In genomic region chr1:58854576-58854975, GRCh38 we compare ENCODE assay signal across 17 cellular contexts.
A peak's percentile ranks its signal among the peaks of the same experiment; 100 is the strongest.
DNase-seq lines count a peak whose midpoint lies in the region; ATAC-seq and TF ChIP-seq lines count a peak whose summit lies in the region.
"Had no signal": no experiment of that assay in that cellular context is flagged by ENCODE, and none has a peak within 500 bp of the region (broad histone marks: within the 10 kb centered on the region; RNA-seq: fewer than 3 reads in every experiment).

No MANE protein-coding gene starts in this region.

- ATAC-seq in GM21529 (IDR thresholded peaks at IDR 0.05; ENCODE audit: unreplicated experiment) (peak; percentile 61), gastrocnemius medialis (no peak)
- ATAC-seq in effector memory CD8-positive, alpha-beta T cell (replicated peaks): no peak
- ATAC-seq: foreskin keratinocyte had no signal

- DNase-seq in AML-193 (lab: John Stamatoyannopoulos, UW): peak; percentile 44 to 54
- peak; percentile 69 for DNase-seq in NOMO-1 treated with dmso at 0.1 percent for 144 hours (lab: John Stamatoyannopoulos, UW; ENCODE audit: unreplicated experiment)
- no peak for DNase-seq in head of caudate nucleus
- DNase-seq in effector memory CD8-positive, alpha-beta T cell: no peak
- no peak for DNase-seq in gastrocnemius medialis
- no peak for DNase-seq in GM10266 (ENCODE audit: extremely low spot score)
- DNase-seq: activated CD4-positive, CD25-positive, alpha-beta regulatory T cell; activated T-cell treated with anti-CD3 and anti-CD28 coated beads, Interleukin-2, amount 50 U/mL, for 1 hour; DMS153; foreskin keratinocyte; H9; islet precursor cell; NCI-H524 treated with DMSO at 0.1 percent for 48 hours; stimulated activated CD4-positive, alpha-beta T cell treated with anti-CD3 and anti-CD28 coated beads, Interleukin-4, amount 100 ng/mL, for 24 hours; stimulated activated naive CD4-positive, alpha-beta T cell treated with Interleukin-2 at 50 U/mL for 16 hours had no signal

- no peak overlapping the region for H3K4me3 ChIP-seq in gastrocnemius medialis

- no peaks in the 10 kb centered on the region for H3K36me3 ChIP-seq in gastrocnemius medialis

- TF ChIP-seq CTCF in gastrocnemius medialis (IDR thresholded peaks at IDR 0.05 in 4 of 5, conservative IDR thresholded peaks at IDR 0.05 in 1 of 5) (no peak), GM10266 (IDR thresholded peaks at IDR 0.05; ENCODE audit: control insufficient read depth, insufficient read depth, low read depth, missing control alignments) (no peak)

- H3K27me3 Mint-ChIP-seq in dendritic cell treated with granulocyte-macrophage colony-stimulating factor and Interleukin-4, amounts not matched to agents 40 ng/mL and 50 ng/mL, for 4 days: peaks cover 2% of the 10 kb centered on the region
- H3K27me3 Mint-ChIP-seq in effector memory CD8-positive, alpha-beta T cell: peaks cover 0 to 23% of the 10 kb centered on the region in 2 donors

- H3K4me1 ChIP-seq in gastrocnemius medialis: no peaks in the 10 kb centered on the region

- no peaks in the 10 kb centered on the region for H3K9me3 ChIP-seq in gastrocnemius medialis

- H3K27me3 ChIP-seq in gastrocnemius medialis: no peaks in the 10 kb centered on the region
- H3K27me3 ChIP-seq: foreskin keratinocyte had no signal

- H3K4me1 Mint-ChIP-seq in dendritic cell treated with granulocyte-macrophage colony-stimulating factor and Interleukin-4, amounts not matched to agents 40 ng/mL and 50 ng/mL, for 4 days (ENCODE audit: low read depth): peaks cover 27% of the 10 kb centered on the region
- H3K4me1 Mint-ChIP-seq in effector memory CD8-positive, alpha-beta T cell (ENCODE audit: low read depth in 2 of 2): peaks cover 14 to 25% of the 10 kb centered on the region in 2 donors

- peak overlapping the region; percentile 50 for H3K27ac Mint-ChIP-seq in dendritic cell treated with granulocyte-macrophage colony-stimulating factor and Interleukin-4, amounts not matched to agents 40 ng/mL and 50 ng/mL, for 4 days
- no peak overlapping the region for H3K27ac Mint-ChIP-seq in effector memory CD8-positive, alpha-beta T cell
- H3K27ac Mint-ChIP-seq: H9 had no signal

- TF ChIP-seq POLR2A in gastrocnemius medialis (IDR thresholded peaks at IDR 0.05): no peak

- no peak overlapping the region for H3K4me3 Mint-ChIP-seq in dendritic cell treated with granulocyte-macrophage colony-stimulating factor and Interleukin-4, amounts not matched to agents 40 ng/mL and 50 ng/mL, for 4 days
- H3K4me3 Mint-ChIP-seq in effector memory CD8-positive, alpha-beta T cell: no peak overlapping the region
- H3K4me3 Mint-ChIP-seq: H9 had no signal

- no peaks in the 10 kb centered on the region for H3K9me3 Mint-ChIP-seq in dendritic cell treated with granulocyte-macrophage colony-stimulating factor and Interleukin-4, amounts not matched to agents 40 ng/mL and 50 ng/mL, for 4 days
- H3K9me3 Mint-ChIP-seq in effector memory CD8-positive, alpha-beta T cell: no peaks in the 10 kb centered on the region
- H3K9me3 Mint-ChIP-seq: H9 had no signal

- in situ Hi-C loops in gastrocnemius medialis (cut with MboI; ENCODE audit: low sequenced_read_pairs in 4 of 4): no loop called here

- H3K27ac ChIP-seq in gastrocnemius medialis: no peak overlapping the region
- H3K27ac ChIP-seq: foreskin keratinocyte had no signal

- H3K36me3 Mint-ChIP-seq in dendritic cell treated with granulocyte-macrophage colony-stimulating factor and Interleukin-4, amounts not matched to agents 40 ng/mL and 50 ng/mL, for 4 days (ENCODE audit: low read depth): no peaks in the 10 kb centered on the region
- H3K36me3 Mint-ChIP-seq in effector memory CD8-positive, alpha-beta T cell (ENCODE audit: insufficient read depth): no peaks in the 10 kb centered on the region

- intact Hi-C loops in dendritic cell treated with granulocyte-macrophage colony-stimulating factor and Interleukin-4, amounts not matched to agents 40 ng/mL and 50 ng/mL, for 4 days (cut with micrococcal nuclease): no loop called here
- intact Hi-C loops in head of caudate nucleus (cut with DNase I) (no loop called here), gastrocnemius medialis (cut with DNase I; ENCODE audit: low total_unique reads) (no loop called here)

Comparison
In these comparisons a context has a peak if more than half of its experiments do, and no peak if none do; other contexts are left out.
1. DNase-seq: peak in AML-193 (2 of 2) and NOMO-1 treated with dmso at 0.1 percent for 144 hours (single experiment); none in head of caudate nucleus (0 of 42), effector memory CD8-positive, alpha-beta T cell (0 of 3), gastrocnemius medialis (0 of 2) and GM10266 (single experiment).